Comparison of ENCODE assay signal across 1 cellular context in genomic region chr6:3053231-3053508, GRCh38.
TF ChIP-seq lines count a peak whose summit lies in the region.

No MANE protein-coding gene starts in this region.

TF ChIP-seq in K562, 482 proteins besides CTCF, POLR2A, EP300 and RAD21 (continues in another document):
- TF ChIP-seq RUNX1 (IDR thresholded peaks at IDR 0.05; ENCODE audit: low read depth): 0 out of 2 replicates have a peak, but pooled peaks have one; percentile 49
- TF ChIP-seq HMGN3 (IDR thresholded peaks at IDR 0.05; ENCODE audit: borderline replicate concordance, extremely low read depth, insufficient read length, low read depth, low read length): no peak
- TF ChIP-seq NELFE (IDR thresholded peaks at IDR 0.05; ENCODE audit: insufficient read depth, insufficient read length): no peak
- TF ChIP-seq NRF1 (conservative IDR thresholded peaks at IDR 0.05 in 1 of 2, IDR thresholded peaks at IDR 0.05 in 1 of 2): no peak
- no peak for TF ChIP-seq ZNF717 (CRISPR knock-in tag; IDR thresholded peaks at IDR 0.05)
- no peak for TF ChIP-seq NFATC3 (IDR thresholded peaks at IDR 0.05)
- TF ChIP-seq JUN (IDR thresholded peaks at IDR 0.05; ENCODE audit: borderline replicate concordance, low read depth, low read length): no peak
- TF ChIP-seq JUN (CRISPR knock-in tag; IDR thresholded peaks at IDR 0.05; ENCODE audit: borderline replicate concordance): peak; percentile 19; the same call in 1 of the 2 replicates
- TF ChIP-seq FOXK2 (conservative IDR thresholded peaks at IDR 0.05 in 1 of 2, IDR thresholded peaks at IDR 0.05 in 1 of 2; ENCODE audit: low read depth in 2 of 2): peak; percentile 3 to 17; a peak in 1 of 4 replicates
- no peak for TF ChIP-seq ZNF740 (CRISPR knock-in tag; IDR thresholded peaks at IDR 0.05)
- TF ChIP-seq ZNF740 (tag; IDR thresholded peaks at IDR 0.05): no peak
- TF ChIP-seq TEAD1 (CRISPR knock-in tag; IDR thresholded peaks at IDR 0.05): peak in 1 of 2 experiments; percentile 67; a peak in 2 of 4 replicates
- no peak for TF ChIP-seq FOSL1 (tag; conservative IDR thresholded peaks at IDR 0.05)
- TF ChIP-seq SMAD4 (CRISPR knock-in tag; conservative IDR thresholded peaks at IDR 0.05): no peak
- TF ChIP-seq SNRNP70 (optimal IDR thresholded peaks at IDR 0.05; ENCODE audit: low read depth, low read length): no peak
- TF ChIP-seq ZNF274 (IDR thresholded peaks at IDR 0.05; ENCODE audit: borderline replicate concordance, low read depth, low read length): 0 out of 2 replicates have a peak, but pooled peaks have one; percentile 19
- no peak for TF ChIP-seq GATAD2A (IDR thresholded peaks at IDR 0.05)
- TF ChIP-seq HDGF (IDR thresholded peaks at IDR 0.05): no peak
- no peak for TF ChIP-seq MYBL2 (IDR thresholded peaks at IDR 0.05; ENCODE audit: low read depth)
- TF ChIP-seq MYBL2 (CRISPR knock-in tag; IDR thresholded peaks at IDR 0.05; ENCODE audit: borderline replicate concordance): no peak
- TF ChIP-seq BRF1 (IDR thresholded peaks at IDR 0.05; ENCODE audit: borderline replicate concordance, extremely low read depth, insufficient read length): no peak
- no peak for TF ChIP-seq CBX8 (IDR thresholded peaks at IDR 0.05; ENCODE audit: borderline replicate concordance, extremely low read depth, low read depth, low read length, poor library complexity, severe bottlenecking)
- TF ChIP-seq E2F4 (CRISPR knock-in tag; IDR thresholded peaks at IDR 0.05; ENCODE audit: low read depth): no peak
- 0 out of 2 replicates have a peak, but pooled peaks have one; percentile 19 for TF ChIP-seq RAD51 (IDR thresholded peaks at IDR 0.05; ENCODE audit: borderline replicate concordance, low read depth)
- TF ChIP-seq SREBF2 (CRISPR knock-in tag; IDR thresholded peaks at IDR 0.05): no peak
- no peak for TF ChIP-seq GATAD2B (IDR thresholded peaks at IDR 0.05; ENCODE audit: borderline replicate concordance)
- no peak for TF ChIP-seq EWSR1 (IDR thresholded peaks at IDR 0.05; ENCODE audit: borderline replicate concordance, low read depth, partially characterized antibody)
- TF ChIP-seq SRSF9 (IDR thresholded peaks at IDR 0.05; ENCODE audit: borderline replicate concordance, low read depth, low read length): no peak
- no peak for TF ChIP-seq ZNF830 (CRISPR knock-in tag; IDR thresholded peaks at IDR 0.05)
- TF ChIP-seq FOXK1 (CRISPR knock-in tag; IDR thresholded peaks at IDR 0.05; ENCODE audit: borderline replicate concordance): 0 out of 2 replicates have a peak, but pooled peaks have one; percentile 31
- TF ChIP-seq ZC3H4 (CRISPR knock-in tag; IDR thresholded peaks at IDR 0.05; ENCODE audit: borderline replicate concordance): no peak
- TF ChIP-seq ZC3H8 (IDR thresholded peaks at IDR 0.05): no peak
- TF ChIP-seq HNRNPLL (IDR thresholded peaks at IDR 0.05; ENCODE audit: low read depth, low read length, poor library complexity, severe bottlenecking): no peak
- no peak for TF ChIP-seq ZMIZ1 (IDR thresholded peaks at IDR 0.05; ENCODE audit: low read depth in 2 of 2, low read length in 2 of 2)
- no peak for TF ChIP-seq SMARCB1 (IDR thresholded peaks at IDR 0.05; ENCODE audit: insufficient read length, low read depth)
- TF ChIP-seq MGA (IDR thresholded peaks at IDR 0.05): no peak
- no peak for TF ChIP-seq NR2C2 (CRISPR knock-in tag; IDR thresholded peaks at IDR 0.05)
- peak; percentile 69 for TF ChIP-seq NR2C2 (tag; IDR thresholded peaks at IDR 0.05)
- TF ChIP-seq ZNF644 (tag; IDR thresholded peaks at IDR 0.05; ENCODE audit: low read depth): no peak
- peak; percentile 42 for TF ChIP-seq CHD1 (IDR thresholded peaks at IDR 0.05; ENCODE audit: low read length)
- TF ChIP-seq GTF2F1 (IDR thresholded peaks at IDR 0.05; ENCODE audit: low read depth, low read length): no peak
- no peak for TF ChIP-seq SPI1 (IDR thresholded peaks at IDR 0.05; ENCODE audit: borderline replicate concordance, low read depth, low read length)
- no peak for TF ChIP-seq NCOR1 (IDR thresholded peaks at IDR 0.05)
- TF ChIP-seq ZNF124 (CRISPR knock-in tag; IDR thresholded peaks at IDR 0.05): no peak
- no peak for TF ChIP-seq PCBP1 (IDR thresholded peaks at IDR 0.05; ENCODE audit: low read depth, low read length, poor library complexity, severe bottlenecking)
- TF ChIP-seq HDAC2 (IDR thresholded peaks at IDR 0.05): 0 out of 2 replicates have a peak, but pooled peaks have one; percentile 12
- no peak for TF ChIP-seq ETS1 (conservative IDR thresholded peaks at IDR 0.05; ENCODE audit: control insufficient read depth, low read depth, low read length)
- TF ChIP-seq MBD2 (IDR thresholded peaks at IDR 0.05; ENCODE audit: borderline replicate concordance, low read depth): no peak
- TF ChIP-seq MXD1 (CRISPR knock-in tag; IDR thresholded peaks at IDR 0.05; ENCODE audit: borderline replicate concordance, poor library complexity, severe bottlenecking): no peak
- no peak for TF ChIP-seq SMAD3 (CRISPR knock-in tag; conservative IDR thresholded peaks at IDR 0.05)
